8 cellular contexts compared by ENCODE assay signal in genomic region chr16:77721752-77722314, GRCh38. TPM values are rescaled to one million over a fixed set of nuclear protein-coding genes. Genes with fewer than 3 reads are reported as not detected.
A peak's percentile ranks its signal among the peaks of the same experiment; 100 is the strongest.
DNase-seq lines count a peak whose midpoint lies in the region; ATAC-seq, FAIRE-seq and TF ChIP-seq lines count a peak whose summit lies in the region.

No MANE protein-coding gene starts in this region.

- H3K36me3 ChIP-seq in HAP-1 (replicated peaks): no peaks in the 10 kb centered on the region
- H3K36me3 ChIP-seq in HepG2 (replicated peaks in 1 of 2; ENCODE audit: control insufficient read depth in 1 of 2, insufficient read depth in 2 of 2, low read length in 2 of 2): no peaks in the 10 kb centered on the region
- H3K36me3 ChIP-seq in brain microvascular endothelial cell (replicated peaks): no peaks in the 10 kb centered on the region

- TF ChIP-seq CTCF in NB4 (IDR thresholded peaks at IDR 0.05; ENCODE audit: low read depth, low read length) (no peak), HepG2 (CRISPR knock-in tag; IDR thresholded peaks at IDR 0.05) (no peak), brain microvascular endothelial cell (IDR thresholded peaks at IDR 0.05; ENCODE audit: low read depth, low read length, missing control alignments) (no peak)

- H3K9me3 ChIP-seq in HAP-1: no peaks in the 10 kb centered on the region
- H3K9me3 ChIP-seq in HepG2 (ENCODE audit: low read length): no peaks in the 10 kb centered on the region

- TF ChIP-seq EP300 in HepG2 (IDR thresholded peaks at IDR 0.05; ENCODE audit: low read depth in 2 of 2, low read length in 2 of 2): no peak
- TF ChIP-seq EP300 in HepG2 (CRISPR knock-in tag; IDR thresholded peaks at IDR 0.05; ENCODE audit: borderline replicate concordance): no peak

- H3K79me2 ChIP-seq in HepG2 (ENCODE audit: insufficient read depth, low read length): no peaks in the 10 kb centered on the region

- peak overlapping the region; percentile 93 for H3K4me2 ChIP-seq in HepG2 (ENCODE audit: low read depth, low read length)

- peak overlapping the region; percentile 66 for H3K27ac ChIP-seq in HepG2 (ENCODE audit: extremely low read length, insufficient read depth, low read length)
- no peak overlapping the region for H3K27ac ChIP-seq in brain microvascular endothelial cell

- no peaks in the 10 kb centered on the region for H3K27me3 ChIP-seq in HAP-1 (ENCODE audit: low read depth)
- no peaks in the 10 kb centered on the region; a peak in 1 of 5 replicates for H3K27me3 ChIP-seq in HepG2 (ENCODE audit: control insufficient read depth in 1 of 2, insufficient read depth in 2 of 2, low read length in 2 of 2)
- no peaks in the 10 kb centered on the region for H3K27me3 ChIP-seq in brain microvascular endothelial cell (replicated peaks)

- no peak for TF ChIP-seq RAD21 in HepG2 (CRISPR knock-in tag; IDR thresholded peaks at IDR 0.05)

- WGBS in HepG2 (ENCODE audit: low lambda C conversion rate): 42% methylated on average over 12 of the region's 12 CpGs

- no peaks in the 10 kb centered on the region for H3K4me1 ChIP-seq in HAP-1
- peaks cover 34% of the 10 kb centered on the region for H3K4me1 ChIP-seq in HepG2 (ENCODE audit: insufficient read depth, low read length)

- FAIRE-seq in HepG2 (lab: Jason Lieb, UNC): no peak

- H2AFZ ChIP-seq in HepG2 (ENCODE audit: low read length): peak overlapping the region; percentile 91

- peak overlapping the region; percentile 66 for H3K9ac ChIP-seq in HepG2 (ENCODE audit: insufficient read depth, low read depth, low read length)

- TF ChIP-seq POLR2A in GM18505 (IDR thresholded peaks at IDR 0.05; ENCODE audit: borderline replicate concordance, extremely low read depth, insufficient read depth, insufficient read length) (no peak), NB4 (IDR thresholded peaks at IDR 0.05; ENCODE audit: extremely low read depth, insufficient read length) (no peak), HepG2 (IDR thresholded peaks at IDR 0.05; ENCODE audit: insufficient read depth in 1 of 2, low read depth in 2 of 2, low read length in 2 of 2) (no peak)

- no peak for DNase-seq in HAP-1 (ENCODE audit: low spot score in 2 of 2)
- no peak for DNase-seq in NB4 (ENCODE audit: low read depth)
- DNase-seq in HepG2 (ENCODE audit: low spot score): no peak
- no peak for DNase-seq in NCI-H345 treated with DMSO at 0.1 percent for 48 hours (lab: John Stamatoyannopoulos, UW; ENCODE audit: unreplicated experiment)
- DNase-seq in germinal center (ENCODE audit: low spot score): no peak
- DNase-seq in brain microvascular endothelial cell: no peak
- no peak for DNase-seq in RPMI8226

- ATAC-seq in GM18505 (IDR thresholded peaks at IDR 0.05; ENCODE audit: unreplicated experiment) (peak; percentile 17), HepG2 (peak; percentile 9)

- intact Hi-C loops in HepG2 (cut with micrococcal nuclease; ENCODE audit: unreplicated experiment): loop anchor here (1.0 to 2.0 kb wide), 4 partner anchors 15 to 60 kb away; no protein-coding TSS in a partner anchor

- H4K20me1 ChIP-seq in HepG2 (ENCODE audit: insufficient read depth, low read length): no peaks in the 10 kb centered on the region

- H3K4me3 ChIP-seq in HAP-1 (peak overlapping the region; percentile 7; the same call in 1 of the 2 replicates), NB4 (ENCODE audit: low read depth, low read length) (peak overlapping the region; percentile 27), HepG2 (replicated peaks in 1 of 3; ENCODE audit: insufficient read depth in 1 of 3, low read depth in 2 of 3, low read length in 3 of 3) (peak overlapping the region; percentile 20 to 69 (median 53); a peak in 5 of 6 replicates), brain microvascular endothelial cell (ENCODE audit: low read depth, low read length) (no peak overlapping the region)

- POLR2A ChIA-PET in HepG2 (lab: Yijun Ruan, JAX): interaction anchor here (0.6 to 3.1 kb wide), 14 partner anchors 10 to 412 kb away, joined by 3 to 21 read pairs (median 6); partner anchors contain the start of gene WWOX

- in situ Hi-C loops in HAP-1 (cut with MboI; ENCODE audit: low sequenced_read_pairs): no loop called here
- in situ Hi-C loops in HepG2 (cut with HindIII; ENCODE audit: extremely low pct_ligation_motif_present, low pct_unique_long_range_greater_than_20kb): no loop called here
- in situ Hi-C loops in brain microvascular endothelial cell (cut with HindIII; ENCODE audit: low pct_ligation_motif_present, low sequenced_read_pairs): no loop called here

- BruUV-seq in HepG2 (replicated peaks; lab: Mats Ljungman, UMichigan): TSS peak; percentile 68

- CTCF ChIA-PET in HepG2 (lab: Yijun Ruan, JAX; ENCODE audit: low intra/inter-chr PET ratio, low total read pairs): interaction anchor here (1.3 kb wide), 1 partner anchor 61 kb away, joined by 3 read pairs; no protein-coding TSS in a partner anchor

TF ChIP-seq in HepG2, 621 proteins besides CTCF, POLR2A, EP300 and RAD21 (continues in another document):
- TF ChIP-seq FOXA3 (CRISPR knock-in tag; IDR thresholded peaks at IDR 0.05) (0 out of 2 replicates have a peak, but pooled peaks have one; percentile 20), ZMYM2 (CRISPR knock-in tag; IDR thresholded peaks at IDR 0.05) (no peak), PPARG (CRISPR knock-in tag; conservative IDR thresholded peaks at IDR 0.05) (no peak), EZH2 (conservative IDR thresholded peaks at IDR 0.05; ENCODE audit: low read depth, low read length) (no peak), ZNF274 (CRISPR knock-in tag; IDR thresholded peaks at IDR 0.05) (no peak), POLR2AphosphoS5 (IDR thresholded peaks at IDR 0.05; ENCODE audit: low read depth, low read length) (no peak), ARID5B (CRISPR knock-in tag; IDR thresholded peaks at IDR 0.05) (no peak), ZNF468 (CRISPR knock-in tag; IDR thresholded peaks at IDR 0.05) (no peak), SAP130 (CRISPR knock-in tag; IDR thresholded peaks at IDR 0.05; ENCODE audit: low read depth) (no peak), RARA (CRISPR knock-in tag; IDR thresholded peaks at IDR 0.05) (no peak), FOXA1 (IDR thresholded peaks at IDR 0.05) (no peak), FOXA1 (CRISPR knock-in tag; IDR thresholded peaks at IDR 0.05) (peak; percentile 26; the same call in 1 of the 2 replicates), ZNF12 (CRISPR knock-in tag; IDR thresholded peaks at IDR 0.05) (no peak), HDAC1 (CRISPR knock-in tag; IDR thresholded peaks at IDR 0.05) (peak; percentile 14; the same call in 1 of the 2 replicates), ZNF329 (CRISPR knock-in tag; IDR thresholded peaks at IDR 0.05; ENCODE audit: low read depth) (no peak), ZNF253 (CRISPR knock-in tag; IDR thresholded peaks at IDR 0.05; ENCODE audit: borderline replicate concordance) (no peak), FLYWCH1 (CRISPR knock-in tag; IDR thresholded peaks at IDR 0.05) (no peak), NFE2 (CRISPR knock-in tag; IDR thresholded peaks at IDR 0.05) (no peak)

RNA-seq across cellular contexts. Expression of gene NUDT7, which starts 0.5 kb away (rescaled TPM):
- 14.3 and 17.8 TPM in 2 replicates for total RNA-seq in HepG2 (2016; rRNA removed; fragmentation: Illumina TruSeq; extraction: Trizol)
- total RNA-seq in HepG2 (2016; cell fraction: cytosol; rRNA removed; fragmentation: Illumina TruSeq; extraction: Trizol; ENCODE audit: low read depth): 3.7 and 3.8 TPM in 2 replicates
- 15.0 and 20.1 TPM in 2 replicates for total RNA-seq in HepG2 (2016; cell fraction: insoluble cytoplasmic fraction; rRNA removed; fragmentation: Illumina TruSeq; extraction: Trizol)
- 8.1 and 8.5 TPM in 2 replicates for total RNA-seq in HepG2 (2016; cell fraction: membrane; rRNA removed; fragmentation: Illumina TruSeq; extraction: Trizol)
- 6.4 and 7.9 TPM in 2 replicates for total RNA-seq in HepG2 (2016; cell fraction: nucleus; rRNA removed; fragmentation: Illumina TruSeq; extraction: Trizol)
- polyA plus RNA-seq in HepG2 (2011; rRNA removed): 18.0 and 23.9 TPM in 2 replicates
- polyA plus RNA-seq in HepG2 (2011; cell fraction: cytosol; rRNA removed): 17.5 and 22.7 TPM in 2 replicates
- polyA plus RNA-seq in HepG2 (2011; cell fraction: nucleus; rRNA removed): 5.7 and 8.9 TPM in 2 replicates
- 16.3 and 22.7 TPM in 2 replicates for polyA plus RNA-seq in HepG2 (2012)
- polyA plus RNA-seq in HepG2 (2016; cell fraction: cytosol; fragmentation: Illumina TruSeq; extraction: Trizol; ENCODE audit: low read depth): 4.7 and 5.5 TPM in 2 replicates
- polyA plus RNA-seq in HepG2 (2016; cell fraction: insoluble cytoplasmic fraction; fragmentation: Illumina TruSeq; extraction: Trizol; ENCODE audit: low read depth): 26.0 and 26.5 TPM in 2 replicates
- 10.6 and 12.1 TPM in 2 replicates for polyA plus RNA-seq in HepG2 (2016; cell fraction: membrane; fragmentation: Illumina TruSeq; extraction: Trizol; ENCODE audit: low read depth)
- polyA plus RNA-seq in HepG2 (2016; cell fraction: nucleus; fragmentation: Illumina TruSeq; extraction: Trizol; ENCODE audit: insufficient read depth, low read depth): 15.7 and 19.3 TPM in 2 replicates
- 12.6 and 34.2 TPM in 2 replicates for polyA minus RNA-seq in HepG2 (2011; rRNA and poly(A)+ RNA removed; ENCODE audit: low replicate concordance)
- 8.9 and 11.2 TPM in 2 replicates for polyA minus RNA-seq in HepG2 (2011; cell fraction: cytosol; rRNA and poly(A)+ RNA removed)
- 6.8 and 11.7 TPM in 2 replicates for polyA minus RNA-seq in HepG2 (2011; cell fraction: nucleus; rRNA and poly(A)+ RNA removed)
